In genomic region chr4:55312491-55313101, GRCh38 we compare ENCODE assay signal across 8 cellular contexts. TPM values are rescaled to one million over a fixed set of nuclear protein-coding genes. Genes with fewer than 3 reads are reported as not detected.
DNase-seq lines count a peak whose midpoint lies in the region; ATAC-seq and TF ChIP-seq lines count a peak whose summit lies in the region.

No MANE protein-coding gene starts in this region.

- ATAC-seq in HG03196 (IDR thresholded peaks at IDR 0.05; ENCODE audit: unreplicated experiment) (peak; percentile 48), RWPE2 (ENCODE audit: low read depth) (0 out of 3 replicates have a peak, but pooled peaks have one; percentile 53), upper lobe of right lung (peak; percentile 89), GM19467 (IDR thresholded peaks at IDR 0.05; ENCODE audit: unreplicated experiment) (no peak)

- in situ Hi-C loops in GM13977 (cut with MboI; ENCODE audit: low pct_unique_long_range_greater_than_20kb, low sequenced_read_pairs, unreplicated experiment) = no loop called here

- H3K9me3 ChIP-seq in RWPE2 (ENCODE audit: severe bottlenecking) (no peaks in the 10 kb centered on the region), liver (ENCODE audit: control insufficient read depth in 4 of 4, low read length in 3 of 4) (no peaks in the 10 kb centered on the region), upper lobe of right lung (no peaks in the 10 kb centered on the region)

- TF ChIP-seq CTCF in AG09319 (IDR thresholded peaks at IDR 0.05; ENCODE audit: low read depth, low read length) = peak; percentile 83
- TF ChIP-seq CTCF in GM13977 (IDR thresholded peaks at IDR 0.05; ENCODE audit: extremely low read depth, insufficient read depth, missing control alignments) = peak; percentile 63
- peak; percentile 76 for TF ChIP-seq CTCF in RWPE2 (IDR thresholded peaks at IDR 0.05; ENCODE audit: poor library complexity, severe bottlenecking)
- peak; percentile 64 for TF ChIP-seq CTCF in liver (IDR thresholded peaks at IDR 0.05; ENCODE audit: low read depth, low read length, missing input control)
- peak; percentile 69 for TF ChIP-seq CTCF in upper lobe of right lung (IDR thresholded peaks at IDR 0.05)

- no peaks in the 10 kb centered on the region for H3K27me3 ChIP-seq in RWPE2 (ENCODE audit: insufficient read depth, poor library complexity, severe bottlenecking)
- H3K27me3 ChIP-seq in liver (ENCODE audit: control insufficient read depth in 4 of 4, insufficient read depth in 4 of 4, low read length in 3 of 4) = peaks cover 0 to 3% (median 0%) of the 10 kb centered on the region in 4 donors
- H3K27me3 ChIP-seq in upper lobe of right lung = no peaks in the 10 kb centered on the region

- intact Hi-C loops in upper lobe of right lung (cut with DNase I) = no loop called here

- 99% methylated on average over 1 of the region's 1 CpG for WGBS in liver

- peak; percentile 18 for DNase-seq in AG09319 (ENCODE audit: extremely low read depth, low read depth)
- DNase-seq in GM13977 (ENCODE audit: low spot score) = peak; percentile 9
- DNase-seq in RWPE2 (ENCODE audit: low spot score) = no peak
- peak; percentile 16 for DNase-seq in central memory CD4-positive, alpha-beta T cell
- DNase-seq in upper lobe of right lung = no peak

- TF ChIP-seq RAD21 in liver (IDR thresholded peaks at IDR 0.05) = peak; percentile 74 to 86

- no peaks in the 10 kb centered on the region for H3K4me1 ChIP-seq in RWPE2 (ENCODE audit: insufficient read depth, poor library complexity, severe bottlenecking)
- no peaks in the 10 kb centered on the region for H3K4me1 ChIP-seq in liver (ENCODE audit: control insufficient read depth in 4 of 4, insufficient read depth in 4 of 4, low read length in 3 of 4)
- no peaks in the 10 kb centered on the region for H3K4me1 ChIP-seq in upper lobe of right lung

- H3K36me3 ChIP-seq in RWPE2 (ENCODE audit: low read depth) = no peaks in the 10 kb centered on the region
- no peaks in the 10 kb centered on the region for H3K36me3 ChIP-seq in liver (ENCODE audit: control insufficient read depth in 4 of 4, insufficient read depth in 3 of 4, low read depth in 1 of 4, low read length in 3 of 4)
- H3K36me3 ChIP-seq in upper lobe of right lung = no peaks in the 10 kb centered on the region

- H3K4me3 ChIP-seq in RWPE2 (ENCODE audit: severe bottlenecking) = no peak overlapping the region
- H3K4me3 ChIP-seq in liver (ENCODE audit: low read depth in 1 of 3, low read length in 3 of 3) = no peak overlapping the region
- no peak overlapping the region for H3K4me3 ChIP-seq in upper lobe of right lung

- no peak overlapping the region for H3K9ac ChIP-seq in liver (ENCODE audit: low read depth in 1 of 2, low read length in 2 of 2)

- no peak overlapping the region for H3K27ac ChIP-seq in RWPE2 (ENCODE audit: poor library complexity, severe bottlenecking)
- no peak overlapping the region for H3K27ac ChIP-seq in liver (ENCODE audit: low read depth in 1 of 2, low read length in 2 of 2)
- no peak overlapping the region for H3K27ac ChIP-seq in upper lobe of right lung

TF ChIP-seq in liver, 16 proteins besides CTCF, POLR2A, EP300 and RAD21:
- TF ChIP-seq ZBTB33 (IDR thresholded peaks at IDR 0.05) (no peak), EGR1 (IDR thresholded peaks at IDR 0.05; ENCODE audit: low read depth in 2 of 2) (no peak), TAF1 (conservative IDR thresholded peaks at IDR 0.05) (no peak), ATF3 (IDR thresholded peaks at IDR 0.05) (no peak)
TF ChIP-seq in liver: peak in this region for 0.

RNA-seq across cellular contexts. Expression of gene SRD5A3, which starts 33.4 kb away (rescaled TPM):
- total RNA-seq in liver (10 to 100 TPM in 1 of 2 donors, 1 to 10 TPM in 1; 7.8 to 18.2 TPM), upper lobe of right lung (19.6 TPM)
- polyA plus RNA-seq in liver = 10 to 100 TPM in 1 of 2 donors, 1 to 10 TPM in 1; 5.2 to 11.3 TPM

Comparison
In these comparisons a context has a peak if more than half of its experiments do, and no peak if none do; other contexts are left out.
1. DNase-seq: peak in AG09319 (single experiment), GM13977 (single experiment) and central memory CD4-positive, alpha-beta T cell (single experiment); none in RWPE2 (single experiment) and upper lobe of right lung (single experiment).
2. Peak in every context shown above with its lines, with median percentiles within 50 percentile points of each other: CTCF ChIP-seq.